Comparison of ENCODE assay signal across 18 cellular contexts in genomic region chr20:64226686-64227576, GRCh38. TPM values are rescaled to one million over a fixed set of nuclear protein-coding genes. Genes with fewer than 3 reads are reported as not detected.
DNase-seq lines count a peak whose midpoint lies in the region; ATAC-seq, FAIRE-seq and TF ChIP-seq lines count a peak whose summit lies in the region.
"Had no signal": no experiment of that assay in that cellular context is flagged by ENCODE, and none has a peak within 500 bp of the region (broad histone marks: within the 10 kb centered on the region; RNA-seq: fewer than 3 reads in every experiment).

No MANE protein-coding gene starts in this region.

- H3K27ac Mint-ChIP-seq in activated naive CD8-positive, alpha-beta T cell: no peak overlapping the region
- no peak overlapping the region for H3K27ac Mint-ChIP-seq in activated naive CD8-positive, alpha-beta T cell treated with anti-CD3 and anti-CD28 coated beads, Interleukin-2, amount 50 U/mL, for 24 hours
- H3K27ac Mint-ChIP-seq in activated T-helper 17 cell treated with anti-CD3 and anti-CD28 coated beads, Interleukin-2, amount 50 U/mL, for 72 hours: no peak overlapping the region
- H3K27ac Mint-ChIP-seq in CD14-positive monocyte: no peak overlapping the region
- H3K27ac Mint-ChIP-seq: activated T-cell treated with anti-CD3 and anti-CD28 coated beads, Interleukin-2, amount 50 U/mL, for 72 hours; stimulated activated memory B cell treated with anti-CD40 and anti-IgM and Interleukin-4, amounts not matched to agents 10 μg/mL and 1 μg/mL and 100 μg/mL, for 72 hours; T-helper 1 cell treated with Interleukin-12 subunit alpha and Interleukin-12 subunit beta and Interleukin-4 antibody, amounts not matched to agents 30 μg/mL and 1 μg/mL, for 36 hours had no signal

- H3K4me3 Mint-ChIP-seq in activated naive CD8-positive, alpha-beta T cell: peak overlapping the region; percentile 31
- no peak overlapping the region for H3K4me3 Mint-ChIP-seq in activated naive CD8-positive, alpha-beta T cell treated with anti-CD3 and anti-CD28 coated beads, Interleukin-2, amount 50 U/mL, for 24 hours
- H3K4me3 Mint-ChIP-seq in activated T-helper 17 cell treated with anti-CD3 and anti-CD28 coated beads, Interleukin-2, amount 50 U/mL, for 72 hours: no peak overlapping the region
- no peak overlapping the region for H3K4me3 Mint-ChIP-seq in CD14-positive monocyte
- H3K4me3 Mint-ChIP-seq: activated T-cell treated with anti-CD3 and anti-CD28 coated beads, Interleukin-2, amount 50 U/mL, for 72 hours; nephron; stimulated activated memory B cell treated with anti-CD40 and anti-IgM and Interleukin-4, amounts not matched to agents 10 μg/mL and 1 μg/mL and 100 μg/mL, for 72 hours; T-helper 1 cell treated with Interleukin-12 subunit alpha and Interleukin-12 subunit beta and Interleukin-4 antibody, amounts not matched to agents 30 μg/mL and 1 μg/mL, for 36 hours had no signal

- H3K9me3 Mint-ChIP-seq in activated naive CD8-positive, alpha-beta T cell (ENCODE audit: low read depth): no peaks in the 10 kb centered on the region
- H3K9me3 Mint-ChIP-seq in activated naive CD8-positive, alpha-beta T cell treated with anti-CD3 and anti-CD28 coated beads, Interleukin-2, amount 50 U/mL, for 24 hours: no peaks in the 10 kb centered on the region
- H3K9me3 Mint-ChIP-seq in activated T-helper 17 cell treated with anti-CD3 and anti-CD28 coated beads, Interleukin-2, amount 50 U/mL, for 72 hours: no peaks in the 10 kb centered on the region
- H3K9me3 Mint-ChIP-seq in CD14-positive monocyte: no peaks in the 10 kb centered on the region
- H3K9me3 Mint-ChIP-seq: activated T-cell treated with anti-CD3 and anti-CD28 coated beads, Interleukin-2, amount 50 U/mL, for 72 hours; nephron; stimulated activated memory B cell treated with anti-CD40 and anti-IgM and Interleukin-4, amounts not matched to agents 10 μg/mL and 1 μg/mL and 100 μg/mL, for 72 hours; T-helper 1 cell treated with Interleukin-12 subunit alpha and Interleukin-12 subunit beta and Interleukin-4 antibody, amounts not matched to agents 30 μg/mL and 1 μg/mL, for 36 hours had no signal

- no peaks in the 10 kb centered on the region for H3K36me3 Mint-ChIP-seq in activated naive CD8-positive, alpha-beta T cell
- no peaks in the 10 kb centered on the region for H3K36me3 Mint-ChIP-seq in activated naive CD8-positive, alpha-beta T cell treated with anti-CD3 and anti-CD28 coated beads, Interleukin-2, amount 50 U/mL, for 24 hours (ENCODE audit: low read depth)
- no peaks in the 10 kb centered on the region for H3K36me3 Mint-ChIP-seq in activated T-helper 17 cell treated with anti-CD3 and anti-CD28 coated beads, Interleukin-2, amount 50 U/mL, for 72 hours (ENCODE audit: low read depth)
- H3K36me3 Mint-ChIP-seq in CD14-positive monocyte: no peaks in the 10 kb centered on the region
- H3K36me3 Mint-ChIP-seq: stimulated activated memory B cell treated with anti-CD40 and anti-IgM and Interleukin-4, amounts not matched to agents 10 μg/mL and 1 μg/mL and 100 μg/mL, for 72 hours had no signal

- TF ChIP-seq CTCF in CD14-positive monocyte (IDR thresholded peaks at IDR 0.05): no peak

- H3K27me3 Mint-ChIP-seq in activated naive CD8-positive, alpha-beta T cell: no peaks in the 10 kb centered on the region
- no peaks in the 10 kb centered on the region for H3K27me3 Mint-ChIP-seq in activated naive CD8-positive, alpha-beta T cell treated with anti-CD3 and anti-CD28 coated beads, Interleukin-2, amount 50 U/mL, for 24 hours
- no peaks in the 10 kb centered on the region for H3K27me3 Mint-ChIP-seq in activated T-helper 17 cell treated with anti-CD3 and anti-CD28 coated beads, Interleukin-2, amount 50 U/mL, for 72 hours
- H3K27me3 Mint-ChIP-seq in CD14-positive monocyte (ENCODE audit: low read depth in 3 of 3): peaks cover 0 to 1% (median 0%) of the 10 kb centered on the region in 3 donors

- no peak for DNase-seq in activated naive CD8-positive, alpha-beta T cell treated with anti-CD3 and anti-CD28 coated beads, Interleukin-2, amount 50 U/mL, for 24 hours
- no peak for DNase-seq in HTR-8/SVneo (ENCODE audit: insufficient read length, low spot score)
- peak; percentile 26 for DNase-seq in myocyte (ENCODE audit: low read depth)
- DNase-seq in CD14-positive monocyte (ENCODE audit: low spot score): no peak
- DNase-seq: activated T-cell treated with anti-CD3 and anti-CD28 coated beads, Interleukin-2, amount 50 U/mL, for 72 hours; esophagus squamous epithelium; HCEC 1CT; NCI-H1092 treated with DMSO at 0.1 percent for 48 hours; NCI-H2029; OCI-M1; SIG-M5 had no signal

- intact Hi-C loops in CD14-positive monocyte (cut with micrococcal nuclease): no loop called here

- H3K4me1 Mint-ChIP-seq in activated naive CD8-positive, alpha-beta T cell (ENCODE audit: low read depth): peaks cover 26% of the 10 kb centered on the region
- peaks cover 11% of the 10 kb centered on the region for H3K4me1 Mint-ChIP-seq in activated naive CD8-positive, alpha-beta T cell treated with anti-CD3 and anti-CD28 coated beads, Interleukin-2, amount 50 U/mL, for 24 hours
- H3K4me1 Mint-ChIP-seq in activated T-helper 17 cell treated with anti-CD3 and anti-CD28 coated beads, Interleukin-2, amount 50 U/mL, for 72 hours: peaks cover 17% of the 10 kb centered on the region
- no peaks in the 10 kb centered on the region for H3K4me1 Mint-ChIP-seq in CD14-positive monocyte
- H3K4me1 Mint-ChIP-seq: stimulated activated memory B cell treated with anti-CD40 and anti-IgM and Interleukin-4, amounts not matched to agents 10 μg/mL and 1 μg/mL and 100 μg/mL, for 72 hours had no signal

- FAIRE-seq in HTR-8/SVneo (lab: Jason Lieb, UNC): peak; percentile 90

- no peak for ATAC-seq in activated naive CD8-positive, alpha-beta T cell treated with anti-CD3 and anti-CD28 coated beads, Interleukin-2, amount 50 U/mL, for 24 hours
- peak; percentile 42 for ATAC-seq in activated T-helper 17 cell treated with anti-CD3 and anti-CD28 coated beads, Interleukin-2, amount 50 U/mL, for 72 hours (replicated peaks)
- ATAC-seq in HG03520 (IDR thresholded peaks at IDR 0.05; ENCODE audit: unreplicated experiment) (no peak), GM21576 (IDR thresholded peaks at IDR 0.05; ENCODE audit: unreplicated experiment) (no peak)
- ATAC-seq: activated T-cell treated with anti-CD3 and anti-CD28 coated beads, Interleukin-2, amount 50 U/mL, for 72 hours; stimulated activated memory B cell treated with anti-CD40 and anti-IgM and Interleukin-4, amounts not matched to agents 10 μg/mL and 1 μg/mL and 100 μg/mL, for 72 hours had no signal

RNA-seq across cellular contexts. Expression of gene PCMTD2, which starts 28.6 kb away (rescaled TPM):
- total RNA-seq in activated T-helper 17 cell treated with anti-CD3 and anti-CD28 coated beads, Interleukin-2, amount 50 U/mL, for 72 hours: 10 to 100 TPM; 29.6 to 37.9 TPM
- total RNA-seq in myocyte: 62.3 and 94.6 TPM in 2 replicates
- polyA plus RNA-seq in myocyte (2012): 25.8 TPM
- 10 to 100 TPM; 26.5 to 27.6 TPM for polyA plus RNA-seq in CD14-positive monocyte
